ENCODE assay signal across 22 cellular contexts in the genomic region with DNA sequence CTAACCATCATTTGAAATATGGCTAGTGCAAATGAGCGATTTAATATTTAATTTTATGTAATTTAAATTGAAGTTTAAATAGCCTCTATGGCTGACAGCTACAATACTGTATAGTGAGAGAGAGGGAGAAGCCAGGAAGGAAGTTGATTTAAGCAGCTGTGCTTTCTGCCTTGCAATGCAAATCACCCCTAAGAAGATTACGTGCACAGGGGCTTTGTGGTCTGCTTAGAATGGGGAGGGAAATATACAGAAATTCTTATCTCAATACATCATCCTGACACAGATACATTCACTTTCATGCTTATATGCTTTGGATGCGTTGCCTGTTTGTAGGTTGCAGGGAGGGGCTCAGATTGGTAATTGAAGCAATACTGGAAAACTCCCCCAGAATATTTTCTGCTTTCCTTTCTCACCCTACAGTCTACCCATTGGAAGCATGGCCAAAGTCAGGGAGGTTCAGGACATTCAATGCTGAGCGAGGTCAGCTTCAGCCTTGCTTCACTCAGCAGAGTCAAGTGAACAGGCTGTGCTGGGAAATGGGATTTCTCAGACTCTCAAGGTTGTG.
DNase-seq lines count a peak whose midpoint lies in the region; ATAC-seq and TF ChIP-seq lines count a peak whose summit lies in the region.
"Had no signal": no experiment of that assay in that cellular context is flagged by ENCODE, and none has a peak within 500 bp of the region (broad histone marks: within the 10 kb centered on the region; RNA-seq: fewer than 3 reads in every experiment).

No MANE protein-coding gene starts in this region.

- DNase-seq in IMR-90 (peak; percentile 5), NAMALWA (ENCODE audit: low spot score) (peak; percentile 2), WERI-Rb-1 (peak; percentile 54), NCI-H2029 treated with DMSO at 0.1 percent for 48 hours (lab: John Stamatoyannopoulos, UW) (no peak)
- DNase-seq: AML-193; C1 segment of cervical spinal cord; Caco-2; CD8-positive, alpha-beta T cell; DMS79 treated with DMSO at 0.1 percent for 48 hours; GF-D8; H7; NCI-H2029; NCI-H446 treated with DMSO at 0.1 percent for 48 hours; SHP77; SW 1271 had no signal

- H2BK15ac ChIP-seq in IMR-90 (ENCODE audit: low read depth, low read length) = no peak overlapping the region

- no peak overlapping the region for H2AK9ac ChIP-seq in IMR-90 (replicated peaks; ENCODE audit: low read depth, low read length, poor library complexity)

- no TSS peak for BruUV-seq in IMR-90 (replicated peaks; lab: Mats Ljungman, UMichigan)

- no peak overlapping the region for H3K9ac ChIP-seq in IMR-90 (ENCODE audit: low read depth, low read length)

- H3K14ac ChIP-seq in IMR-90 (replicated peaks; ENCODE audit: low read depth, low read length) = no peak overlapping the region

- H3K27ac ChIP-seq in IMR-90 (ENCODE audit: insufficient read depth, low read length) (no peak overlapping the region), WERI-Rb-1 (peak overlapping the region; percentile 8)
- H3K27ac ChIP-seq: A549, RWPE1, SK-N-MC had no signal

- no peak overlapping the region for H2BK5ac ChIP-seq in IMR-90 (ENCODE audit: low read depth, low read length, poor library complexity, severe bottlenecking)

- CTCF ChIA-PET in IMR-90 (lab: Yijun Ruan, JAX) = no interaction called here

- H3K27me3 ChIP-seq in IMR-90 (ENCODE audit: control insufficient read depth, insufficient read depth, low read length) = no peaks in the 10 kb centered on the region
- no peaks in the 10 kb centered on the region for H3K27me3 ChIP-seq in WERI-Rb-1 (ENCODE audit: insufficient read depth, low read depth, severe bottlenecking)

- H3K4me3 ChIP-seq in IMR-90 (ENCODE audit: insufficient read depth, low read depth, low read length) (no peak overlapping the region), WERI-Rb-1 (ENCODE audit: low read depth, low read length) (no peak overlapping the region)
- H3K4me3 ChIP-seq: A549, SK-N-MC had no signal

- no peak overlapping the region for H2BK20ac ChIP-seq in IMR-90 (ENCODE audit: low read depth, low read length)

- no peak overlapping the region for H3K56ac ChIP-seq in IMR-90 (ENCODE audit: extremely low read depth, insufficient read depth, low read length)

- dilution Hi-C loops in IMR-90 (cut with HindIII; ENCODE audit: low sequenced_read_pairs, unreplicated experiment) = no loop called here

- no peaks in the 10 kb centered on the region for H4K20me1 ChIP-seq in IMR-90 (ENCODE audit: insufficient read depth, low read length)

- H3K9me1 ChIP-seq in IMR-90 (ENCODE audit: insufficient read depth, low read length) = no peaks in the 10 kb centered on the region

- H3K9me3 ChIP-seq in IMR-90 (ENCODE audit: control insufficient read depth, insufficient read depth, low read length) (no peaks in the 10 kb centered on the region), WERI-Rb-1 (ENCODE audit: severe bottlenecking) (no peaks in the 10 kb centered on the region)
- H3K9me3 ChIP-seq: Caco-2 had no signal

- H4K5ac ChIP-seq in IMR-90 (ENCODE audit: low read depth, low read length) = no peak overlapping the region

- no peak overlapping the region for H2AFZ ChIP-seq in IMR-90 (replicated peaks; ENCODE audit: low read length, poor library complexity)

- H3K4me2 ChIP-seq in IMR-90 (ENCODE audit: low read depth, low read length) = no peak overlapping the region
- H3K4me2 ChIP-seq: A549 had no signal

- intact Hi-C loops in IMR-90 (cut with micrococcal nuclease) = no loop called here

- no peak overlapping the region for H3K4ac ChIP-seq in IMR-90 (ENCODE audit: low read depth, low read length)

- no peak overlapping the region for H2AK5ac ChIP-seq in IMR-90 (ENCODE audit: low read depth, low read length)

- H4K91ac ChIP-seq in IMR-90 (ENCODE audit: insufficient read depth, low read depth, low read length) = no peak overlapping the region

- H3K23ac ChIP-seq in IMR-90 (ENCODE audit: low read depth, low read length) = no peak overlapping the region

- no peak for ATAC-seq in IMR-90 (ENCODE audit: low read depth)
- ATAC-seq in HG03095 (IDR thresholded peaks at IDR 0.05; ENCODE audit: unreplicated experiment) = no peak
- ATAC-seq in GM21786 (IDR thresholded peaks at IDR 0.05; ENCODE audit: unreplicated experiment) = no peak
- no peak for ATAC-seq in GM21447 (IDR thresholded peaks at IDR 0.05; ENCODE audit: unreplicated experiment)
- ATAC-seq: A549; CD8-positive, alpha-beta T cell; Panc1 had no signal

- no peaks in the 10 kb centered on the region for H3K36me3 ChIP-seq in IMR-90 (ENCODE audit: control insufficient read depth, insufficient read depth, low read length)
- H3K36me3 ChIP-seq in WERI-Rb-1 = no peaks in the 10 kb centered on the region

- TF ChIP-seq RAD21 in IMR-90 (IDR thresholded peaks at IDR 0.05; ENCODE audit: low read length) = no peak

- TF ChIP-seq CTCF in IMR-90 (conservative IDR thresholded peaks at IDR 0.05; ENCODE audit: low read depth, low read length) (no peak), WERI-Rb-1 (IDR thresholded peaks at IDR 0.05; ENCODE audit: low read depth, low read length) (no peak)

- no peaks in the 10 kb centered on the region for H3K4me1 ChIP-seq in IMR-90 (ENCODE audit: control insufficient read depth, insufficient read depth, low read length)
- H3K4me1 ChIP-seq: A549, Caco-2 had no signal

- H3K18ac ChIP-seq in IMR-90 (ENCODE audit: low read depth, low read length) = no peak overlapping the region

- POLR2A ChIA-PET in IMR-90 (lab: Charles Lee; ENCODE audit: unreplicated experiment) = no interaction called here

- H2BK120ac ChIP-seq in IMR-90 (ENCODE audit: low read depth, low read length) = no peak overlapping the region

- in situ Hi-C loops in IMR-90 (cut with MboI; ENCODE audit: low sequenced_read_pairs) = no loop called here

- WGBS in IMR-90 (ENCODE audit: extremely low coverage in 2 of 2, insufficient read length in 1 of 2), 2 experiments = no CpG with 5 or more reads among the region's 4 CpGs

- TF ChIP-seq POLR2A in IMR-90 (IDR thresholded peaks at IDR 0.05; ENCODE audit: low read depth, low read length) = no peak

- no peak overlapping the region for H4K8ac ChIP-seq in IMR-90 (ENCODE audit: low read depth in 2 of 2, low read length in 2 of 2)

- no peaks in the 10 kb centered on the region for H3K79me1 ChIP-seq in IMR-90 (ENCODE audit: low read depth in 1 of 2, low read length in 2 of 2)

TF ChIP-seq in IMR-90, 13 proteins besides CTCF, POLR2A, EP300 and RAD21:
- no peak for TF ChIP-seq CEBPB (IDR thresholded peaks at IDR 0.05; ENCODE audit: low read depth, low read length)
- TF ChIP-seq, protein P1, sequence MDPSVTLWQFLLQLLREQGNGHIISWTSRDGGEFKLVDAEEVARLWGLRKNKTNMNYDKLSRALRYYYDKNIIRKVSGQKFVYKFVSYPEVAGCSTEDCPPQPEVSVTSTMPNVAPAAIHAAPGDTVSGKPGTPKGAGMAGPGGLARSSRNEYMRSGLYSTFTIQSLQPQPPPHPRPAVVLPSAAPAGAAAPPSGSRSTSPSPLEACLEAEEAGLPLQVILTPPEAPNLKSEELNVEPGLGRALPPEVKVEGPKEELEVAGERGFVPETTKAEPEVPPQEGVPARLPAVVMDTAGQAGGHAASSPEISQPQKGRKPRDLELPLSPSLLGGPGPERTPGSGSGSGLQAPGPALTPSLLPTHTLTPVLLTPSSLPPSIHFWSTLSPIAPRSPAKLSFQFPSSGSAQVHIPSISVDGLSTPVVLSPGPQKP (IDR thresholded peaks at IDR 0.05; ENCODE audit: borderline replicate concordance, low read depth, low read length) = no peak
- no peak for TF ChIP-seq RFX5 (IDR thresholded peaks at IDR 0.05; ENCODE audit: low read depth, low read length)
- TF ChIP-seq MXI1 (IDR thresholded peaks at IDR 0.05; ENCODE audit: borderline replicate concordance, low read depth, low read length) = no peak
- no peak for TF ChIP-seq RCOR1 (IDR thresholded peaks at IDR 0.05; ENCODE audit: insufficient replicate concordance, low read length)
- no peak for TF ChIP-seq FOS (IDR thresholded peaks at IDR 0.05; ENCODE audit: low read depth, low read length)
- TF ChIP-seq, protein P2, sequence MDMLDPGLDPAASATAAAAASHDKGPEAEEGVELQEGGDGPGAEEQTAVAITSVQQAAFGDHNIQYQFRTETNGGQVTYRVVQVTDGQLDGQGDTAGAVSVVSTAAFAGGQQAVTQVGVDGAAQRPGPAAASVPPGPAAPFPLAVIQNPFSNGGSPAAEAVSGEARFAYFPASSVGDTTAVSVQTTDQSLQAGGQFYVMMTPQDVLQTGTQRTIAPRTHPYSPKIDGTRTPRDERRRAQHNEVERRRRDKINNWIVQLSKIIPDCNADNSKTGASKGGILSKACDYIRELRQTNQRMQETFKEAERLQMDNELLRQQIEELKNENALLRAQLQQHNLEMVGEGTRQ (IDR thresholded peaks at IDR 0.05; ENCODE audit: low read depth, low read length) = no peak
- no peak for TF ChIP-seq BHLHE40 (IDR thresholded peaks at IDR 0.05; ENCODE audit: low read depth, low read length)
- no peak for TF ChIP-seq CHD1 (IDR thresholded peaks at IDR 0.05; ENCODE audit: low read depth, low read length)
- TF ChIP-seq MAZ (IDR thresholded peaks at IDR 0.05; ENCODE audit: borderline replicate concordance, low read depth, low read length) = no peak
- TF ChIP-seq SMC3 (IDR thresholded peaks at IDR 0.05; ENCODE audit: low read depth, low read length) = no peak
- TF ChIP-seq MAFK (IDR thresholded peaks at IDR 0.05; ENCODE audit: low read depth, low read length) = no peak
TF ChIP-seq in IMR-90: peak in this region for 0.
